16 cellular contexts compared by ENCODE assay signal in the genomic region with DNA sequence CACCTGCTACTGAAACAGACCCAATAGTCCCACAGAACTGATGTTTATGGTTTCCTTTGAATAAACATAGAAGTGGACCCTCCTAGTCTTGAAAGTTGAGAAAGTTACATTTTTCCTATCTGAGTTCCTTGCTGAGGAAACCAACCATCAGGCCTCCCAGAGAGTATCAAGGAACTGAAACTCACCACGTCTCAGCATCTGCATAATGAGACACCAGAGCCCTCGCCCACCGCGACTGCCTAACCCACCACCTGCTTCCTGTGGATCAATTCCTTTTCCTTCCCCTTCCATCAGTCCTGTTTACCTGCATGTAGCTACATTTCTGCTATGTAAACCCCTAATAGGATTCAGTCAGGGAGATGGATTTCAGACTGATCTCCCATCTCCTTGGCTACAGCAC.
"Had no signal": no experiment of that assay in that cellular context is flagged by ENCODE, and none has a peak within 500 bp of the region (broad histone marks: within the 10 kb centered on the region; RNA-seq: fewer than 3 reads in every experiment).

No MANE protein-coding gene starts in this region.

- H3K4me3 Mint-ChIP-seq: naive thymus-derived CD8-positive, alpha-beta T cell; stimulated activated memory B cell treated with anti-CD40 and anti-IgM and Interleukin-4, amounts not matched to agents 10 μg/mL and 1 μg/mL and 100 μg/mL, for 72 hours; stimulated activated naive CD8-positive, alpha-beta T cell treated with anti-CD3 and anti-CD28 coated beads, Interleukin-15, Interleukin-2, amounts not matched to agents 100 ng/mL and 50 ng/mL, for 24 hours had no signal

- H3K27ac ChIP-seq: neutrophil, spleen, transverse colon had no signal

- ATAC-seq: left lobe of liver; mucosa of descending colon; naive thymus-derived CD8-positive, alpha-beta T cell; stimulated activated memory B cell treated with anti-CD40 and anti-IgM and Interleukin-4, amounts not matched to agents 10 μg/mL and 1 μg/mL and 100 μg/mL, for 72 hours had no signal

- H3K27me3 ChIP-seq: heart right ventricle, neutrophil, spleen, testis, transverse colon had no signal

- H3K36me3 Mint-ChIP-seq: naive thymus-derived CD8-positive, alpha-beta T cell; stimulated activated memory B cell treated with anti-CD40 and anti-IgM and Interleukin-4, amounts not matched to agents 10 μg/mL and 1 μg/mL and 100 μg/mL, for 72 hours had no signal

- H3K4me1 ChIP-seq: spleen, transverse colon had no signal

- H3K4me3 ChIP-seq: heart right ventricle, mucosa of descending colon, spleen, testis, transverse colon had no signal

- H3K9me3 ChIP-seq: mucosa of descending colon, neutrophil, testis, transverse colon had no signal

- H3K27ac Mint-ChIP-seq: stimulated activated memory B cell treated with anti-CD40 and anti-IgM and Interleukin-4, amounts not matched to agents 10 μg/mL and 1 μg/mL and 100 μg/mL, for 72 hours; stimulated activated naive CD8-positive, alpha-beta T cell treated with anti-CD3 and anti-CD28 coated beads, Interleukin-15, Interleukin-2, amounts not matched to agents 100 ng/mL and 50 ng/mL, for 24 hours had no signal

- DNase-seq: heart right ventricle; islet precursor cell; mammary epithelial cell; mucosa of descending colon; naive thymus-derived CD8-positive, alpha-beta T cell; posterior cingulate gyrus; spleen; stimulated activated CD4-positive, alpha-beta T cell treated with anti-CD3 and anti-CD28 coated beads, Interleukin-15, amount 100 ng/mL, for 24 hours; stimulated activated CD4-positive, alpha-beta T cell treated with anti-CD3 and anti-CD28 coated beads, Interleukin-1b, Interleukin-23, amount 100 ng/mL, for 48 hours; stimulated activated CD4-positive, alpha-beta T cell treated with anti-CD3 and anti-CD28 coated beads, Interleukin-4, amount 100 ng/mL, for 24 hours; testis; transverse colon had no signal

- H3K4me1 Mint-ChIP-seq: naive thymus-derived CD8-positive, alpha-beta T cell; stimulated activated memory B cell treated with anti-CD40 and anti-IgM and Interleukin-4, amounts not matched to agents 10 μg/mL and 1 μg/mL and 100 μg/mL, for 72 hours had no signal

- H3K36me3 ChIP-seq: heart right ventricle, neutrophil, spleen, transverse colon had no signal

- H3K27me3 Mint-ChIP-seq: stimulated activated memory B cell treated with anti-CD40 and anti-IgM and Interleukin-4, amounts not matched to agents 10 μg/mL and 1 μg/mL and 100 μg/mL, for 72 hours; stimulated activated naive CD8-positive, alpha-beta T cell treated with anti-CD3 and anti-CD28 coated beads, Interleukin-15, Interleukin-2, amounts not matched to agents 100 ng/mL and 50 ng/mL, for 24 hours had no signal
